8 cellular contexts compared by ENCODE assay signal in genomic region chr12:92297932-92298681, GRCh38.
DNase-seq lines count a peak whose midpoint lies in the region; ATAC-seq and FAIRE-seq lines count a peak whose summit lies in the region.

No MANE protein-coding gene starts in this region.

- no peaks in the 10 kb centered on the region for H3K9me3 ChIP-seq in CD4-positive, CD25-positive, alpha-beta regulatory T cell (ENCODE audit: control insufficient read depth in 2 of 2, low read length in 2 of 2)
- no peaks in the 10 kb centered on the region for H3K9me3 ChIP-seq in mesodermal cell (ENCODE audit: control insufficient read depth, low read length)

- H3K4me1 Mint-ChIP-seq in CD4-positive, CD25-positive, alpha-beta regulatory T cell = peaks cover 23 to 31% (median 26%) of the 10 kb centered on the region in 4 donors
- peaks cover 12% of the 10 kb centered on the region for H3K4me1 Mint-ChIP-seq in activated naive CD8-positive, alpha-beta T cell treated with anti-CD3 and anti-CD28 coated beads for 36 hours

- FAIRE-seq in HTR-8/SVneo (lab: Jason Lieb, UNC) = no peak

- no peaks in the 10 kb centered on the region for H3K27me3 Mint-ChIP-seq in CD4-positive, CD25-positive, alpha-beta regulatory T cell
- H3K27me3 Mint-ChIP-seq in activated naive CD8-positive, alpha-beta T cell treated with anti-CD3 and anti-CD28 coated beads for 36 hours = no peaks in the 10 kb centered on the region

- DNase-seq in CD4-positive, CD25-positive, alpha-beta regulatory T cell = peak in 2 of 3 donors; percentile 51 to 82
- DNase-seq in activated naive CD8-positive, alpha-beta T cell treated with anti-CD3 and anti-CD28 coated beads for 36 hours = no peak
- DNase-seq in caudate nucleus (lab: John Stamatoyannopoulos, UW) (no peak), NCI-H446 (lab: John Stamatoyannopoulos, UW) (no peak), ecto neural progenitor cell (ENCODE audit: low spot score) (no peak), HTR-8/SVneo (ENCODE audit: insufficient read length, low spot score) (no peak)

- ATAC-seq in CD4-positive, CD25-positive, alpha-beta regulatory T cell (ENCODE audit: low read depth in 2 of 2) = peak; percentile 90 to 92
- ATAC-seq in HG02759 (IDR thresholded peaks at IDR 0.05; ENCODE audit: unreplicated experiment) = peak; percentile 56

- H3K36me3 ChIP-seq in CD4-positive, CD25-positive, alpha-beta regulatory T cell (ENCODE audit: control insufficient read depth, insufficient read depth, low read length) = no peaks in the 10 kb centered on the region
- H3K36me3 ChIP-seq in mesodermal cell (ENCODE audit: control insufficient read depth, insufficient read depth, low read length) = no peaks in the 10 kb centered on the region

- H3K27ac Mint-ChIP-seq in CD4-positive, CD25-positive, alpha-beta regulatory T cell = peak overlapping the region in 1 of 3 donors; percentile 89
- H3K27ac Mint-ChIP-seq in activated naive CD8-positive, alpha-beta T cell treated with anti-CD3 and anti-CD28 coated beads for 36 hours = peak overlapping the region; percentile 81

- peaks cover 19% of the 10 kb centered on the region for H3K4me1 ChIP-seq in CD4-positive, CD25-positive, alpha-beta regulatory T cell (ENCODE audit: control insufficient read depth, insufficient read depth, low read length, poor library complexity, severe bottlenecking)
- peaks cover 32% of the 10 kb centered on the region for H3K4me1 ChIP-seq in mesodermal cell (ENCODE audit: control insufficient read depth, insufficient read depth, low read length, poor library complexity, severe bottlenecking)

- peaks cover 0 to 4% (median 0%) of the 10 kb centered on the region in 7 donors for H3K9me3 Mint-ChIP-seq in CD4-positive, CD25-positive, alpha-beta regulatory T cell
- peaks cover 2% of the 10 kb centered on the region for H3K9me3 Mint-ChIP-seq in activated naive CD8-positive, alpha-beta T cell treated with anti-CD3 and anti-CD28 coated beads for 36 hours

- peak overlapping the region; percentile 8 to 79 (median 65) for H3K4me3 Mint-ChIP-seq in CD4-positive, CD25-positive, alpha-beta regulatory T cell
- no peak overlapping the region for H3K4me3 Mint-ChIP-seq in activated naive CD8-positive, alpha-beta T cell treated with anti-CD3 and anti-CD28 coated beads for 36 hours

- WGBS in mesodermal cell (ENCODE audit: insufficient coverage in 2 of 2), 2 experiments = 88 to 100% methylated on average over 4 to 5 of the region's 8 CpGs

- H3K4me3 ChIP-seq in CD4-positive, CD25-positive, alpha-beta regulatory T cell (ENCODE audit: low read depth, low read length) = peak overlapping the region; percentile 56
- no peak overlapping the region for H3K4me3 ChIP-seq in mesodermal cell (ENCODE audit: extremely low read depth, insufficient read depth, low read length, poor library complexity, severe bottlenecking)

- no peaks in the 10 kb centered on the region for H3K36me3 Mint-ChIP-seq in CD4-positive, CD25-positive, alpha-beta regulatory T cell
- H3K36me3 Mint-ChIP-seq in activated naive CD8-positive, alpha-beta T cell treated with anti-CD3 and anti-CD28 coated beads for 36 hours = peaks cover 4% of the 10 kb centered on the region

- no peaks in the 10 kb centered on the region for H3K27me3 ChIP-seq in CD4-positive, CD25-positive, alpha-beta regulatory T cell (ENCODE audit: control insufficient read depth, insufficient read depth, low read length)

- peak overlapping the region; percentile 57 for H3K27ac ChIP-seq in CD4-positive, CD25-positive, alpha-beta regulatory T cell (ENCODE audit: insufficient read depth, low read length, poor library complexity, severe bottlenecking)
- H3K27ac ChIP-seq in mesodermal cell (ENCODE audit: low read depth, low read length, severe bottlenecking) (peak overlapping the region; percentile 30), caudate nucleus (ENCODE audit: low read depth, low read length) (no peak overlapping the region)

Comparison
In these comparisons a context has a peak if more than half of its experiments do, and no peak if none do; other contexts are left out.
1. DNase-seq: peak in CD4-positive, CD25-positive, alpha-beta regulatory T cell (2 of 3); none in activated naive CD8-positive, alpha-beta T cell treated with anti-CD3 and anti-CD28 coated beads for 36 hours (single experiment), caudate nucleus (0 of 61), NCI-H446 (0 of 2), ecto neural progenitor cell (single experiment) and HTR-8/SVneo (single experiment).